In the genomic region with DNA sequence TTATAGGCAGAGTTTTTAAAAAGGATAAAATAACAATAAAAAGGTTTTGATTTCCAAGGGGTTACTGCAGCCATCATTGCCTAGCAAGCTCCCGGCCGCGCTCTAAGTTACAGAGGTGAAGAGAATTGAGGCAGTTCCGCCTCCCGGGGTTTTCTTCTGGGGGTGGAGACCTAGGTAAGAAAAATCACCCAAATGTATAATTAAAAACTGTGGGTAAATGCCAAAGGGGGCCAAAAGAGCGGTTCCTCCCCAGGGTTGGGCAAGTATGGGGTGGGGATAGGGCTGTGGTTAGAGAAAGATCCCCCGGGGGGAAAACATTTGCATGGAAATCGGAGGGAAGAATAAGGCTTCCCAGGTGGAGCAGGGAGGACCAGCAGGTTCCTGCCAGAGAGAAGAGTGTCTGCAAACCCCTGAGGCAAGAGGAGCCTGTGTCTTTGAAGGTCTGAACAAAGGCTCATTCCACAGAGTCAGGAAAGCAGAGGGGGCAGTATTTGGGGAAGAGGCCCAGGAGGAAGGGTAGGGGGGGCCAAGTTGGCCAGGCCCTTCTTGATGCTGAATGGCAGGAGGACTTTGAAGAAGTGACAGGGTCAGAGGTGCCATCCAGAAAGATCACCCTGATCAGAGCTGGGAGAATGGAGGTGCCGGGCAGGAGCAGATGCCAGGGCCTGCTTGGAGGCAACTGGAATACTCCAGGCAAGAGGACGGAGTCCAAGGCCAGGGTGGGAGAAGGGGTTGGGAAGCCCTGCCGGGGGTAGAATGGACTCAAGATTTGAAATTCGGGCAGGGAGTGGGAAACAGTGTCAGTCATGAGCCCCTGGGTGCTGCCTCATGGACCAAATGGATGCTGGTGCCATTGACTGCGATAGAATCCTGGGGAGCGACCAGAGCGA, we compare ENCODE assay signal across 31 cellular contexts.
DNase-seq lines count a peak whose midpoint lies in the region; ATAC-seq lines count a peak whose summit lies in the region.
"Had no signal": no experiment of that assay in that cellular context is flagged by ENCODE, and none has a peak within 500 bp of the region (broad histone marks: within the 10 kb centered on the region; RNA-seq: fewer than 3 reads in every experiment).

No MANE protein-coding gene starts in this region.

- intact Hi-C loops in activated CD4-positive, alpha-beta memory T cell treated with anti-CD3 and anti-CD28 coated beads for 36 hours (cut with micrococcal nuclease) = no loop called here

- H3K9me3 ChIP-seq in NT2/D1 (ENCODE audit: insufficient read depth, low read length) (no peaks in the 10 kb centered on the region), iPS-20b (ENCODE audit: insufficient read depth, low read depth, low read length) (no peaks in the 10 kb centered on the region)
- H3K9me3 ChIP-seq: psoas muscle, sigmoid colon had no signal

- H3K27me3 ChIP-seq in NT2/D1 (ENCODE audit: insufficient read depth, insufficient read length) (peaks cover 36% of the 10 kb centered on the region), iPS-20b (ENCODE audit: insufficient read depth, low read length) (peaks cover 52% of the 10 kb centered on the region)
- H3K27me3 ChIP-seq: brain microvascular endothelial cell, sigmoid colon had no signal

- no peaks in the 10 kb centered on the region for H3K36me3 ChIP-seq in NT2/D1 (ENCODE audit: insufficient read depth, insufficient read length, low read length)
- H3K36me3 ChIP-seq in iPS-20b (ENCODE audit: insufficient read depth, low read depth, low read length) = no peaks in the 10 kb centered on the region
- H3K36me3 ChIP-seq: brain microvascular endothelial cell, left ventricle myocardium inferior, sigmoid colon had no signal

- CTCF ChIA-PET in activated CD4-positive, alpha-beta memory T cell treated with anti-CD3 and anti-CD28 coated beads for 36 hours (lab: Charles Lee) = no interaction called here

- DNase-seq in NCI-H748 (lab: John Stamatoyannopoulos, UW; ENCODE audit: unreplicated experiment) (peak; percentile 13), NCI-H748 treated with DMSO at 0.1 percent for 48 hours (lab: John Stamatoyannopoulos, UW) (no peak), NT2/D1 (ENCODE audit: low read depth, low spot score) (peak; percentile 88), Ammon's horn (ENCODE audit: low spot score) (no peak)
- no peak for DNase-seq in activated CD4-positive, alpha-beta memory T cell treated with anti-CD3 and anti-CD28 coated beads for 36 hours
- DNase-seq: activated CD4-positive, alpha-beta T cell treated with anti-CD3 and anti-CD28 coated beads, Interleukin-2, amount 50 U/mL, for 48 hours; activated naive CD4-positive, alpha-beta T cell treated with anti-CD3 and anti-CD28 coated beads, Interleukin-2, amount 50 U/mL, for 16 hours; amniotic stem cell; brain microvascular endothelial cell; CD8-positive, alpha-beta memory T cell; head of caudate nucleus; left ventricle myocardium inferior; MV-4-11; naive B cell; NCI-H187 treated with DMSO at 0.1 percent for 48 hours; nucleus accumbens; psoas muscle; sigmoid colon; stimulated activated CD4-positive, alpha-beta T cell treated with anti-CD3 and anti-CD28 coated beads, Interleukin-4, amount 100 ng/mL, for 4 hours had no signal

- POLR2A ChIA-PET in activated CD4-positive, alpha-beta memory T cell treated with anti-CD3 and anti-CD28 coated beads for 36 hours (lab: Charles Lee) = no interaction called here

- H3K27me3 Mint-ChIP-seq in activated CD4-positive, alpha-beta memory T cell treated with anti-CD3 and anti-CD28 coated beads for 36 hours = peaks cover 17% of the 10 kb centered on the region
- H3K27me3 Mint-ChIP-seq: naive B cell; stimulated activated memory B cell treated with anti-CD40 and anti-IgM and Interleukin-4, amounts not matched to agents 10 μg/mL and 1 μg/mL and 100 μg/mL, for 72 hours had no signal

- H3K9me3 Mint-ChIP-seq in activated CD4-positive, alpha-beta memory T cell treated with anti-CD3 and anti-CD28 coated beads for 36 hours = no peaks in the 10 kb centered on the region
- H3K9me3 Mint-ChIP-seq: activated T-helper 17 cell treated with anti-CD3 and anti-CD28 coated beads, Interleukin-2, amount 50 U/mL, for 72 hours; mesothelial cell of epicardium; T-helper 1 cell treated with Interleukin-12 subunit alpha and Interleukin-12 subunit beta and Interleukin-4 antibody, amounts not matched to agents 30 μg/mL and 1 μg/mL, for 36 hours had no signal

- no peak overlapping the region for H3K4me3 Mint-ChIP-seq in activated CD4-positive, alpha-beta memory T cell treated with anti-CD3 and anti-CD28 coated beads for 36 hours
- H3K4me3 Mint-ChIP-seq: activated T-helper 17 cell treated with anti-CD3 and anti-CD28 coated beads, Interleukin-2, amount 50 U/mL, for 72 hours; CD8-positive, alpha-beta memory T cell; mesothelial cell of epicardium; naive B cell; stimulated activated memory B cell treated with anti-CD40 and anti-IgM and Interleukin-4, amounts not matched to agents 10 μg/mL and 1 μg/mL and 100 μg/mL, for 72 hours; T-helper 1 cell treated with Interleukin-12 subunit alpha and Interleukin-12 subunit beta and Interleukin-4 antibody, amounts not matched to agents 30 μg/mL and 1 μg/mL, for 36 hours had no signal

- H3K9ac ChIP-seq in NT2/D1 (ENCODE audit: insufficient read length, low read depth) (peak overlapping the region; percentile 39), iPS-20b (ENCODE audit: low read depth, low read length) (no peak overlapping the region)

- no peaks in the 10 kb centered on the region for H3K36me3 Mint-ChIP-seq in activated CD4-positive, alpha-beta memory T cell treated with anti-CD3 and anti-CD28 coated beads for 36 hours
- H3K36me3 Mint-ChIP-seq: mesothelial cell of epicardium; stimulated activated memory B cell treated with anti-CD40 and anti-IgM and Interleukin-4, amounts not matched to agents 10 μg/mL and 1 μg/mL and 100 μg/mL, for 72 hours had no signal

- H3K4me3 ChIP-seq in NT2/D1 (ENCODE audit: insufficient read length, low read depth) (peak overlapping the region; percentile 6), iPS-20b (ENCODE audit: low read length) (peak overlapping the region; percentile 24)
- H3K4me3 ChIP-seq: left ventricle myocardium inferior, psoas muscle, sigmoid colon, SK-N-MC had no signal

- no peak overlapping the region for H3K27ac ChIP-seq in iPS-20b (ENCODE audit: low read length)
- H3K27ac ChIP-seq: brain microvascular endothelial cell, HL-60, left ventricle myocardium inferior, psoas muscle, RWPE1, sigmoid colon, SK-N-MC had no signal

- ATAC-seq in HG02763 (IDR thresholded peaks at IDR 0.05; ENCODE audit: unreplicated experiment) = no peak
- ATAC-seq in HG03280 (IDR thresholded peaks at IDR 0.05; ENCODE audit: unreplicated experiment) = no peak
- ATAC-seq: activated CD4-positive, CD25-positive, alpha-beta regulatory T cell treated with anti-CD3 and anti-CD28 coated beads, Interleukin-2, amount 50 U/mL, for 24 hours; activated T-helper 17 cell treated with anti-CD3 and anti-CD28 coated beads, Interleukin-2, amount 50 U/mL, for 72 hours; HCT116; psoas muscle; stimulated activated memory B cell treated with anti-CD40 and anti-IgM and Interleukin-4, amounts not matched to agents 10 μg/mL and 1 μg/mL and 100 μg/mL, for 72 hours had no signal

- peaks cover under 1% of the 10 kb centered on the region for H3K4me1 Mint-ChIP-seq in activated CD4-positive, alpha-beta memory T cell treated with anti-CD3 and anti-CD28 coated beads for 36 hours (ENCODE audit: low read depth)
- H3K4me1 Mint-ChIP-seq: activated T-helper 17 cell treated with anti-CD3 and anti-CD28 coated beads, Interleukin-2, amount 50 U/mL, for 72 hours; CD8-positive, alpha-beta memory T cell; naive B cell; stimulated activated memory B cell treated with anti-CD40 and anti-IgM and Interleukin-4, amounts not matched to agents 10 μg/mL and 1 μg/mL and 100 μg/mL, for 72 hours had no signal

- H3K4me1 ChIP-seq in NT2/D1 (ENCODE audit: insufficient read depth, insufficient read length) (peaks cover 25% of the 10 kb centered on the region), iPS-20b (ENCODE audit: insufficient read depth, low read length) (peaks cover 14% of the 10 kb centered on the region; the same call in 1 of the 2 replicates)
- H3K4me1 ChIP-seq: left ventricle myocardium inferior, psoas muscle, sigmoid colon had no signal

- H3K27ac Mint-ChIP-seq in activated CD4-positive, alpha-beta memory T cell treated with anti-CD3 and anti-CD28 coated beads for 36 hours = no peak overlapping the region
- H3K27ac Mint-ChIP-seq: activated T-helper 17 cell treated with anti-CD3 and anti-CD28 coated beads, Interleukin-2, amount 50 U/mL, for 72 hours; mesothelial cell of epicardium; naive B cell; stimulated activated memory B cell treated with anti-CD40 and anti-IgM and Interleukin-4, amounts not matched to agents 10 μg/mL and 1 μg/mL and 100 μg/mL, for 72 hours; T-helper 1 cell treated with Interleukin-12 subunit alpha and Interleukin-12 subunit beta and Interleukin-4 antibody, amounts not matched to agents 30 μg/mL and 1 μg/mL, for 36 hours had no signal

Comparison
In these comparisons a context has a peak if more than half of its experiments do, and no peak if none do; other contexts are left out.
1. DNase-seq: peak in NCI-H748 (single experiment) and NT2/D1 (single experiment); none in NCI-H748 treated with DMSO at 0.1 percent for 48 hours (single experiment), activated CD4-positive, alpha-beta memory T cell treated with anti-CD3 and anti-CD28 coated beads for 36 hours (single experiment) and Ammon's horn (single experiment).